ENCODE assay signal across 33 cellular contexts in genomic region chr4:126784966-126785580, GRCh38.
DNase-seq lines count a peak whose midpoint lies in the region; ATAC-seq, FAIRE-seq and TF ChIP-seq lines count a peak whose summit lies in the region.
"Had no signal": no experiment of that assay in that cellular context is flagged by ENCODE, and none has a peak within 500 bp of the region (broad histone marks: within the 10 kb centered on the region; RNA-seq: fewer than 3 reads in every experiment).

No MANE protein-coding gene starts in this region.

- no peak for TF ChIP-seq RAD21 in K562 (CRISPR knock-in tag; conservative IDR thresholded peaks at IDR 0.05 in 1 of 2, IDR thresholded peaks at IDR 0.05 in 1 of 2)

- H3K9me1 ChIP-seq in K562 (ENCODE audit: control insufficient read depth, insufficient read depth, low read length), result no peaks in the 10 kb centered on the region

- no peaks in the 10 kb centered on the region for H3K9me3 ChIP-seq in K562 (replicated peaks; ENCODE audit: control insufficient read depth, insufficient read depth, low read depth, low read length)
- H3K9me3 ChIP-seq: pancreas, SJCRH30, stomach, thyroid gland had no signal

- H3K4me2 ChIP-seq in K562 (ENCODE audit: insufficient read depth, low read length), result no peak overlapping the region

- WGBS in K562 (ENCODE audit: insufficient coverage, low coverage, missing lambda C conversion rate), result 65% methylated on average over 2 of the region's 2 CpGs

- ATAC-seq in K562 (peak; percentile 32), GM21390 (IDR thresholded peaks at IDR 0.05; ENCODE audit: unreplicated experiment) (no peak), HG03039 (IDR thresholded peaks at IDR 0.05; ENCODE audit: unreplicated experiment) (no peak)
- ATAC-seq: activated CD4-positive, CD25-positive, alpha-beta regulatory T cell treated with anti-CD3 and anti-CD28 coated beads, Interleukin-2, amount 50 U/mL, for 24 hours; activated T-helper 17 cell treated with anti-CD3 and anti-CD28 coated beads, Interleukin-2, amount 50 U/mL, for 72 hours; natural killer cell; pancreas had no signal

- peaks cover 0 to 8% of the 10 kb centered on the region in 2 experiments; a peak in 3 of 5 replicates for H3K4me1 ChIP-seq in K562 (replicated peaks in 1 of 2; ENCODE audit: control insufficient read depth in 2 of 2, insufficient read depth in 2 of 2, low read length in 2 of 2)
- H3K4me1 ChIP-seq: pancreas, SJCRH30, stomach, thyroid gland had no signal

- peaks cover 30% of the 10 kb centered on the region for H3K79me2 ChIP-seq in K562 (ENCODE audit: control insufficient read depth, insufficient read depth, low read length)

- POLR2A ChIA-PET in K562 (lab: Yijun Ruan, JAX), result interaction anchor here (1.2 to 1.8 kb wide), 2 partner anchors 8 to 9 kb away, joined by 5 read pairs; no protein-coding TSS in a partner anchor

- no peaks in the 10 kb centered on the region; the same call in 1 of the 3 replicates for H3K36me3 ChIP-seq in K562 (ENCODE audit: control insufficient read depth, insufficient read depth, low read length)
- H3K36me3 ChIP-seq: pancreas, SJCRH30, stomach, thyroid gland had no signal

- H3K27ac ChIP-seq in K562 (ENCODE audit: extremely low read depth, low read depth, low read length), result peak overlapping the region; percentile 38; the same call in 2 of the 3 replicates
- no peak overlapping the region for H3K27ac ChIP-seq in coronary artery
- H3K27ac ChIP-seq: HL-60, pancreas, SJCRH30, stomach, thyroid gland had no signal

- TF ChIP-seq CTCF in K562 (IDR thresholded peaks at IDR 0.05 in 2 of 3, conservative IDR thresholded peaks at IDR 0.05 in 1 of 3; ENCODE audit: insufficient read depth in 2 of 3, low read depth in 1 of 3, low read length in 3 of 3), result no peak
- TF ChIP-seq CTCF in coronary artery (IDR thresholded peaks at IDR 0.05), result no peak

- no peak for TF ChIP-seq POLR2A in K562 (conservative IDR thresholded peaks at IDR 0.05)

- peak; percentile 35 for FAIRE-seq in K562 (lab: Jason Lieb, UNC)
- FAIRE-seq: frontal cortex, G401.6, islet of Langerhans, pancreas, TTC549 had no signal

- H4K20me1 ChIP-seq in K562 (replicated peaks; ENCODE audit: control insufficient read depth, insufficient read depth, low read length), result no peaks in the 10 kb centered on the region

- no TSS peak for BruUV-seq in K562 (replicated peaks; lab: Mats Ljungman, UMichigan)

- CTCF ChIA-PET in K562 (lab: Yijun Ruan, JAX; ENCODE audit: low intra/inter-chr PET ratio), result no interaction called here

- H3K9ac ChIP-seq in K562 (ENCODE audit: insufficient read depth in 1 of 2, low read depth in 2 of 2, low read length in 2 of 2), result no peak overlapping the region

- H3K27me3 ChIP-seq in K562 (ENCODE audit: control insufficient read depth in 2 of 2, insufficient read depth in 2 of 2, low read length in 2 of 2), result no peaks in the 10 kb centered on the region
- H3K27me3 ChIP-seq: pancreas, SJCRH30, stomach, thyroid gland had no signal

- in situ Hi-C loops in K562 (cut with MboI), result no loop called here

- no peak for TF ChIP-seq EP300 in K562 (IDR thresholded peaks at IDR 0.05; ENCODE audit: low read length)

- DNase-seq in Daoy (ENCODE audit: low read depth) (peak; percentile 6), HT1080 (ENCODE audit: low read depth) (peak; percentile 63), K562 (ENCODE audit: extremely low read depth in 1 of 4, low spot score in 3 of 4) (no peak), kidney tubule cell (ENCODE audit: low spot score) (peak; percentile 55), HCEC 1CT (no peak), coronary artery (ENCODE audit: low spot score) (no peak)
- DNase-seq: activated CD4-positive, alpha-beta memory T cell treated with anti-CD3 and anti-CD28 coated beads for 36 hours; activated naive CD4-positive, alpha-beta T cell treated with anti-CD3 and anti-CD28 coated beads, Interleukin-2, amount 50 U/mL, for 16 hours; amniotic stem cell; CD8-positive, alpha-beta memory T cell; DMS 273 treated with DMSO at 0.1 percent for 48 hours; effector CD8-positive, alpha-beta T cell; hippocampal formation; Kasumi-1; natural killer cell; NCI-H1092; NCI-H1694 treated with DMSO at 0.1 percent for 48 hours; NCI-H524 treated with DMSO at 0.1 percent for 48 hours; NK-92 treated with Interleukin-12 subunit alpha and Interleukin-12 subunit beta, amount 100 ng/mL, for 24 hours; pancreas; SJCRH30; stimulated activated CD4-positive, alpha-beta T cell treated with anti-CD3 and anti-CD28 coated beads, Interleukin-2, amount 100 ng/mL, for 24 hours; stomach; thyroid gland had no signal

- peak overlapping the region; percentile 7 for H2AFZ ChIP-seq in K562 (ENCODE audit: low read depth, low read length)

- intact Hi-C loops in K562 (cut with micrococcal nuclease), result no loop called here

- H3K4me3 ChIP-seq in K562, result no peak overlapping the region
- H3K4me3 ChIP-seq in coronary artery, result no peak overlapping the region
- H3K4me3 ChIP-seq: pancreas, SJCRH30, stomach, thyroid gland had no signal

TF ChIP-seq in K562, 482 proteins besides CTCF, POLR2A, EP300 and RAD21:
- TF ChIP-seq, protein P1, sequence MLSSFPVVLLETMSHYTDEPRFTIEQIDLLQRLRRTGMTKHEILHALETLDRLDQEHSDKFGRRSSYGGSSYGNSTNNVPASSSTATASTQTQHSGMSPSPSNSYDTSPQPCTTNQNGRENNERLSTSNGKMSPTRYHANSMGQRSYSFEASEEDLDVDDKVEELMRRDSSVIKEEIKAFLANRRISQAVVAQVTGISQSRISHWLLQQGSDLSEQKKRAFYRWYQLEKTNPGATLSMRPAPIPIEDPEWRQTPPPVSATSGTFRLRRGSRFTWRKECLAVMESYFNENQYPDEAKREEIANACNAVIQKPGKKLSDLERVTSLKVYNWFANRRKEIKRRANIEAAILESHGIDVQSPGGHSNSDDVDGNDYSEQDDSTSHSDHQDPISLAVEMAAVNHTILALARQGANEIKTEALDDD (IDR thresholded peaks at IDR 0.05), result peak; percentile 43; the same call in 1 of the 2 replicates
- TF ChIP-seq BCOR (IDR thresholded peaks at IDR 0.05) (peak; percentile 44; the same call in 1 of the 2 replicates), CCAR2 (IDR thresholded peaks at IDR 0.05; ENCODE audit: low read depth, low read length) (no peak), ZNF592 (IDR thresholded peaks at IDR 0.05) (0 out of 2 replicates have a peak, but pooled peaks have one; percentile 28)
- TF ChIP-seq, protein P2, sequence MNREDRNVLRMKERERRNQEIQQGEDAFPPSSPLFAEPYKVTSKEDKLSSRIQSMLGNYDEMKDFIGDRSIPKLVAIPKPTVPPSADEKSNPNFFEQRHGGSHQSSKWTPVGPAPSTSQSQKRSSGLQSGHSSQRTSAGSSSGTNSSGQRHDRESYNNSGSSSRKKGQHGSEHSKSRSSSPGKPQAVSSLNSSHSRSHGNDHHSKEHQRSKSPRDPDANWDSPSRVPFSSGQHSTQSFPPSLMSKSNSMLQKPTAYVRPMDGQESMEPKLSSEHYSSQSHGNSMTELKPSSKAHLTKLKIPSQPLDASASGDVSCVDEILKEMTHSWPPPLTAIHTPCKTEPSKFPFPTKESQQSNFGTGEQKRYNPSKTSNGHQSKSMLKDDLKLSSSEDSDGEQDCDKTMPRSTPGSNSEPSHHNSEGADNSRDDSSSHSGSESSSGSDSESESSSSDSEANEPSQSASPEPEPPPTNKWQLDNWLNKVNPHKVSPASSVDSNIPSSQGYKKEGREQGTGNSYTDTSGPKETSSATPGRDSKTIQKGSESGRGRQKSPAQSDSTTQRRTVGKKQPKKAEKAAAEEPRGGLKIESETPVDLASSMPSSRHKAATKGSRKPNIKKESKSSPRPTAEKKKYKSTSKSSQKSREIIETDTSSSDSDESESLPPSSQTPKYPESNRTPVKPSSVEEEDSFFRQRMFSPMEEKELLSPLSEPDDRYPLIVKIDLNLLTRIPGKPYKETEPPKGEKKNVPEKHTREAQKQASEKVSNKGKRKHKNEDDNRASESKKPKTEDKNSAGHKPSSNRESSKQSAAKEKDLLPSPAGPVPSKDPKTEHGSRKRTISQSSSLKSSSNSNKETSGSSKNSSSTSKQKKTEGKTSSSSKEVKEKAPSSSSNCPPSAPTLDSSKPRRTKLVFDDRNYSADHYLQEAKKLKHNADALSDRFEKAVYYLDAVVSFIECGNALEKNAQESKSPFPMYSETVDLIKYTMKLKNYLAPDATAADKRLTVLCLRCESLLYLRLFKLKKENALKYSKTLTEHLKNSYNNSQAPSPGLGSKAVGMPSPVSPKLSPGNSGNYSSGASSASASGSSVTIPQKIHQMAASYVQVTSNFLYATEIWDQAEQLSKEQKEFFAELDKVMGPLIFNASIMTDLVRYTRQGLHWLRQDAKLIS (CRISPR knock-in tag; IDR thresholded peaks at IDR 0.05), result no peak

Comparison
In these comparisons a context has a peak if more than half of its experiments do, and no peak if none do; other contexts are left out.
1. DNase-seq: peak in Daoy (single experiment), HT1080 (single experiment) and kidney tubule cell (single experiment); none in K562 (0 of 4), HCEC 1CT (single experiment) and coronary artery (single experiment).